Comparison of ENCODE assay signal across 1 cellular context in genomic region chrX:77899081-77899828, GRCh38.
TF ChIP-seq lines count a peak whose summit lies in the region.

Gene COX7B (plus strand): TSS chrX:77899468. CDS start chrX:77899554, 86 bp downstream.

TF ChIP-seq in K562, 482 proteins besides CTCF, POLR2A, EP300 and RAD21 (continued from another document and continues in another):
- TF ChIP-seq ZBTB34 (CRISPR knock-in tag; IDR thresholded peaks at IDR 0.05), result no peak
- peak; percentile 39; the same call in 1 of the 2 replicates for TF ChIP-seq L3MBTL2 (IDR thresholded peaks at IDR 0.05)
- peak; percentile 12 for TF ChIP-seq BRD9 (IDR thresholded peaks at IDR 0.05; ENCODE audit: low read depth, partially characterized antibody)
- no peak for TF ChIP-seq KAT2B (IDR thresholded peaks at IDR 0.05; ENCODE audit: low read depth, low read length)
- no peak for TF ChIP-seq ZNF778 (CRISPR knock-in tag; IDR thresholded peaks at IDR 0.05)
- TF ChIP-seq SPI1 (IDR thresholded peaks at IDR 0.05; ENCODE audit: borderline replicate concordance, low read depth, low read length), result no peak
- no peak for TF ChIP-seq PRMT5 (CRISPR knock-in tag; IDR thresholded peaks at IDR 0.05)
- TF ChIP-seq ZNF512 (tag; IDR thresholded peaks at IDR 0.05), result no peak
- TF ChIP-seq KDM1A (IDR thresholded peaks at IDR 0.05), result no peak
- TF ChIP-seq LARP7 (IDR thresholded peaks at IDR 0.05), result no peak
- TF ChIP-seq NEUROD1 (IDR thresholded peaks at IDR 0.05; ENCODE audit: borderline replicate concordance, low read depth, low read length, partially characterized antibody), result no peak
- no peak for TF ChIP-seq ZBTB33 (CRISPR knock-in tag; IDR thresholded peaks at IDR 0.05)
- TF ChIP-seq ZNF551 (CRISPR knock-in tag; IDR thresholded peaks at IDR 0.05), result no peak
- no peak for TF ChIP-seq SMARCE1 (IDR thresholded peaks at IDR 0.05)
- no peak for TF ChIP-seq ZNF347 (CRISPR knock-in tag; IDR thresholded peaks at IDR 0.05; ENCODE audit: low read depth)
- no peak for TF ChIP-seq POLR3A (IDR thresholded peaks at IDR 0.05; ENCODE audit: borderline replicate concordance, extremely low read depth, insufficient read depth, insufficient read length)
- TF ChIP-seq ETV1 (tag; conservative IDR thresholded peaks at IDR 0.05; ENCODE audit: low read depth), result 0 out of 2 replicates have a peak, but pooled peaks have one; percentile 12
- TF ChIP-seq ZNF165 (CRISPR knock-in tag; IDR thresholded peaks at IDR 0.05; ENCODE audit: borderline replicate concordance), result no peak
- TF ChIP-seq NCOA2 (IDR thresholded peaks at IDR 0.05; ENCODE audit: partially characterized antibody in 2 of 2), result no peak
- no peak for TF ChIP-seq SNAPC5 (CRISPR knock-in tag; IDR thresholded peaks at IDR 0.05)
- TF ChIP-seq PRPF4 (IDR thresholded peaks at IDR 0.05; ENCODE audit: insufficient read depth, low read depth, low read length, poor library complexity, severe bottlenecking), result no peak
- no peak for TF ChIP-seq EZH2 (IDR thresholded peaks at IDR 0.05; ENCODE audit: borderline replicate concordance, low read depth, low read length)
- no peak for TF ChIP-seq FOSL1 (tag; conservative IDR thresholded peaks at IDR 0.05)
- no peak for TF ChIP-seq SMC3 (conservative IDR thresholded peaks at IDR 0.05; ENCODE audit: insufficient read depth, low read depth, low read length)
- TF ChIP-seq ZBTB8A (IDR thresholded peaks at IDR 0.05; ENCODE audit: partially characterized antibody), result no peak
- TF ChIP-seq ARID3B (CRISPR knock-in tag; IDR thresholded peaks at IDR 0.05; ENCODE audit: borderline replicate concordance), result no peak
- no peak for TF ChIP-seq ZNF174 (CRISPR knock-in tag; IDR thresholded peaks at IDR 0.05)
- no peak for TF ChIP-seq SP2 (IDR thresholded peaks at IDR 0.05; ENCODE audit: extremely low read depth, low read depth, low read length, poor library complexity, severe bottlenecking)
- TF ChIP-seq BRF2 (IDR thresholded peaks at IDR 0.05; ENCODE audit: borderline replicate concordance, insufficient read depth, insufficient read length), result no peak
- TF ChIP-seq ARID1B (IDR thresholded peaks at IDR 0.05), result no peak
- no peak for TF ChIP-seq ZNF695 (CRISPR knock-in tag; IDR thresholded peaks at IDR 0.05)
- TF ChIP-seq MAFF (IDR thresholded peaks at IDR 0.05; ENCODE audit: low read length), result peak; percentile 74
- TF ChIP-seq ID3 (CRISPR knock-in tag; IDR thresholded peaks at IDR 0.05), result no peak
- no peak for TF ChIP-seq ID3 (tag; IDR thresholded peaks at IDR 0.05)
- no peak for TF ChIP-seq ZNF134 (CRISPR knock-in tag; conservative IDR thresholded peaks at IDR 0.05)
- no peak for TF ChIP-seq FOXK2 (conservative IDR thresholded peaks at IDR 0.05 in 1 of 2, IDR thresholded peaks at IDR 0.05 in 1 of 2; ENCODE audit: low read depth in 2 of 2)
- no peak for TF ChIP-seq ZNF354B (CRISPR knock-in tag; IDR thresholded peaks at IDR 0.05)
- TF ChIP-seq SMARCC2 (IDR thresholded peaks at IDR 0.05; ENCODE audit: low read depth), result no peak
- TF ChIP-seq PHTF2 (CRISPR knock-in tag; IDR thresholded peaks at IDR 0.05), result no peak
- TF ChIP-seq SMAD4 (CRISPR knock-in tag; conservative IDR thresholded peaks at IDR 0.05), result no peak
- TF ChIP-seq U2AF1 (optimal IDR thresholded peaks at IDR 0.05; ENCODE audit: low read depth, low read length), result no peak
- peak; percentile 39; the same call in 1 of the 2 replicates for TF ChIP-seq GTF2E2 (tag; IDR thresholded peaks at IDR 0.05)
- no peak for TF ChIP-seq SFPQ (IDR thresholded peaks at IDR 0.05; ENCODE audit: low read depth, low read length)
- 0 out of 2 replicates have a peak, but pooled peaks have one; percentile 46 for TF ChIP-seq HMBOX1 (IDR thresholded peaks at IDR 0.05)
- no peak for TF ChIP-seq KLF1 (tag; IDR thresholded peaks at IDR 0.05)
- no peak for TF ChIP-seq ATF4 (CRISPR knock-in tag; IDR thresholded peaks at IDR 0.05)
- no peak for TF ChIP-seq ZC3H8 (IDR thresholded peaks at IDR 0.05)
- TF ChIP-seq HCFC1 (IDR thresholded peaks at IDR 0.05; ENCODE audit: low read depth, low read length), result peak; percentile 91
- peak; percentile 25; the same call in 1 of the 2 replicates for TF ChIP-seq NFIC (IDR thresholded peaks at IDR 0.05)
- no peak for TF ChIP-seq OTX1 (CRISPR knock-in tag; IDR thresholded peaks at IDR 0.05)
- TF ChIP-seq ZBTB2 (IDR thresholded peaks at IDR 0.05), result no peak
- TF ChIP-seq EHMT2 (IDR thresholded peaks at IDR 0.05), result no peak
- TF ChIP-seq NCOA4 (IDR thresholded peaks at IDR 0.05; ENCODE audit: partially characterized antibody), result no peak
- TF ChIP-seq ZNF583 (CRISPR knock-in tag; IDR thresholded peaks at IDR 0.05), result no peak
- TF ChIP-seq HNRNPLL (IDR thresholded peaks at IDR 0.05; ENCODE audit: low read depth, low read length, poor library complexity, severe bottlenecking), result no peak
- no peak for TF ChIP-seq THRAP3 (IDR thresholded peaks at IDR 0.05; ENCODE audit: borderline replicate concordance)
- TF ChIP-seq RFX7 (CRISPR knock-in tag; IDR thresholded peaks at IDR 0.05), result no peak
- TF ChIP-seq FIP1L1 (IDR thresholded peaks at IDR 0.05; ENCODE audit: low read depth, low read length, poor library complexity, severe bottlenecking), result no peak
- no peak for TF ChIP-seq ZNF584 (CRISPR knock-in tag; IDR thresholded peaks at IDR 0.05; ENCODE audit: low read depth)
- no peak; the same call in 1 of the 2 replicates for TF ChIP-seq RNF2 (IDR thresholded peaks at IDR 0.05)
- no peak for TF ChIP-seq MLX (CRISPR knock-in tag; conservative IDR thresholded peaks at IDR 0.05)
- TF ChIP-seq IRF2 (CRISPR knock-in tag; IDR thresholded peaks at IDR 0.05), result no peak
- no peak for TF ChIP-seq RHOXF2B (CRISPR knock-in tag; conservative IDR thresholded peaks at IDR 0.05)
- no peak for TF ChIP-seq MTF1 (CRISPR knock-in tag; IDR thresholded peaks at IDR 0.05; ENCODE audit: borderline replicate concordance)
- no peak for TF ChIP-seq ZNF668 (CRISPR knock-in tag; IDR thresholded peaks at IDR 0.05)
